Comparison of ENCODE assay signal across 8 cellular contexts in the genomic region with DNA sequence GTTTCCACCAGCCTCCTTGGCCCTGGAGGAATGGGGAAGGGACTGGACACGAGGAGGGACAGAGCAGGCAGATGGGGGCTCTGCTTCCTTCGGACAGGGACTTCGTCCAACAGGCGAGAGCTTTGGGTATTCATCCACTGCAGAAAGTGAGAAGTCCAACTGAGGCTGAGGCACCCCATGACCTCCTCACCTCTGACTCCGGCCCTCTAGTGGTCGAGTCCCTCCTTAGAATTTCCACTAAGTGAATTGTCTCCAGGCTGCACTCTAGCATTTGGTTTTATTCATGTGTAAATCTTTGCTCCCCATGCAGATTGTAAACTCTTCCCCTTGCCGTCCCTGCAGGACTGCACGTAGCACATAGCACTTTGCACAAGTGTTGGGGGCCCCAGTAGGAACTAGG. TPM values are rescaled to one million over a fixed set of nuclear protein-coding genes. Genes with fewer than 3 reads are reported as not detected.
DNase-seq lines count a peak whose midpoint lies in the region; FAIRE-seq and TF ChIP-seq lines count a peak whose summit lies in the region.

No MANE protein-coding gene starts in this region.

- DNase-seq in MCF 10A (ENCODE audit: unreplicated experiment) (peak; percentile 21), breast epithelium (ENCODE audit: low spot score in 2 of 2) (no peak), iPS DF 4.7 (ENCODE audit: extremely low read depth, low spot score) (peak; percentile 28), type B pancreatic cell (ENCODE audit: extremely low spot score, unreplicated experiment) (no peak), mesenteric fat pad (ENCODE audit: low spot score) (no peak), RCC 7860 (ENCODE audit: low spot score) (no peak), putamen (ENCODE audit: low spot score) (no peak)
- DNase-seq in activated CD4-positive, alpha-beta T cell treated with anti-CD3 and anti-CD28 coated beads, Interleukin-2, amount 10 ng/mL, durations not matched to agents 7 days and 5 days, result peak; percentile 44

- TF ChIP-seq CTCF in MCF 10A (IDR thresholded peaks at IDR 0.05; ENCODE audit: unreplicated experiment) (peak; percentile 27), breast epithelium (IDR thresholded peaks at IDR 0.05) (no peak), type B pancreatic cell (conservative IDR thresholded peaks at IDR 0.05) (peak; percentile 69)

- H3K36me3 ChIP-seq in breast epithelium, result no peaks in the 10 kb centered on the region

- CTCF ChIA-PET in MCF 10A (lab: Yijun Ruan, JAX), result interaction anchor here (0.6 to 1.4 kb wide), 4 partner anchors 10 to 18 kb away, joined by 3 to 4 read pairs (median 3); no protein-coding TSS in a partner anchor
- CTCF ChIA-PET in activated CD4-positive, alpha-beta T cell treated with anti-CD3 and anti-CD28 coated beads, Interleukin-2, amount 10 ng/mL, durations not matched to agents 7 days and 5 days (lab: Charles Lee), result interaction anchor here (1.0 to 1.5 kb wide), 4 partner anchors 10 to 24 kb away, joined by 3 to 5 read pairs (median 4); no protein-coding TSS in a partner anchor

- H3K36me3 Mint-ChIP-seq in MCF 10A (ENCODE audit: insufficient read depth, unreplicated experiment), result peaks cover 2% of the 10 kb centered on the region
- H3K36me3 Mint-ChIP-seq in activated CD4-positive, alpha-beta T cell treated with anti-CD3 and anti-CD28 coated beads, Interleukin-2, amount 10 ng/mL, durations not matched to agents 7 days and 5 days (ENCODE audit: low read depth), result peaks cover 17% of the 10 kb centered on the region
- H3K36me3 Mint-ChIP-seq in type B pancreatic cell, result peaks cover 44% of the 10 kb centered on the region

- H3K27ac Mint-ChIP-seq in MCF 10A (ENCODE audit: low read depth, unreplicated experiment) (no peak overlapping the region), type B pancreatic cell (no peak overlapping the region)
- no peak overlapping the region for H3K27ac Mint-ChIP-seq in activated CD4-positive, alpha-beta T cell treated with anti-CD3 and anti-CD28 coated beads, Interleukin-2, amount 10 ng/mL, durations not matched to agents 7 days and 5 days

- H3K9me3 Mint-ChIP-seq in MCF 10A (ENCODE audit: unreplicated experiment) (peaks cover 14% of the 10 kb centered on the region), type B pancreatic cell (peaks cover 23% of the 10 kb centered on the region)
- peaks cover 18% of the 10 kb centered on the region for H3K9me3 Mint-ChIP-seq in activated CD4-positive, alpha-beta T cell treated with anti-CD3 and anti-CD28 coated beads, Interleukin-2, amount 10 ng/mL, durations not matched to agents 7 days and 5 days

- no peaks in the 10 kb centered on the region for H3K27me3 ChIP-seq in breast epithelium

- peaks cover 0 to 8% of the 10 kb centered on the region in 2 donors for H3K9me3 ChIP-seq in breast epithelium

- no peaks in the 10 kb centered on the region for H3K4me1 ChIP-seq in breast epithelium

- POLR2A ChIA-PET in MCF 10A (lab: Yijun Ruan, JAX), result interaction anchor here (0.9 kb wide), 1 partner anchor 10 kb away, joined by 4 read pairs; no protein-coding TSS in a partner anchor
- POLR2A ChIA-PET in activated CD4-positive, alpha-beta T cell treated with anti-CD3 and anti-CD28 coated beads, Interleukin-2, amount 10 ng/mL, durations not matched to agents 7 days and 5 days (lab: Charles Lee), result no interaction called here

- H3K4me1 Mint-ChIP-seq in MCF 10A (ENCODE audit: insufficient read depth, unreplicated experiment) (no peaks in the 10 kb centered on the region), type B pancreatic cell (ENCODE audit: unreplicated experiment) (peaks cover 40% of the 10 kb centered on the region)
- H3K4me1 Mint-ChIP-seq in activated CD4-positive, alpha-beta T cell treated with anti-CD3 and anti-CD28 coated beads, Interleukin-2, amount 10 ng/mL, durations not matched to agents 7 days and 5 days, result peaks cover 19% of the 10 kb centered on the region

- BruUV-seq in MCF 10A (replicated peaks; lab: Mats Ljungman, UMichigan), result no TSS peak

- H3K4me3 ChIP-seq in breast epithelium, result no peak overlapping the region

- FAIRE-seq in RCC 7860 (lab: Jason Lieb, UNC), result no peak

- H3K27me3 Mint-ChIP-seq in MCF 10A (ENCODE audit: insufficient read depth, unreplicated experiment), result no peaks in the 10 kb centered on the region
- H3K27me3 Mint-ChIP-seq in activated CD4-positive, alpha-beta T cell treated with anti-CD3 and anti-CD28 coated beads, Interleukin-2, amount 10 ng/mL, durations not matched to agents 7 days and 5 days, result no peaks in the 10 kb centered on the region
- H3K27me3 Mint-ChIP-seq in type B pancreatic cell, result no peaks in the 10 kb centered on the region

- intact Hi-C loops in MCF 10A (cut with micrococcal nuclease), result no loop called here
- intact Hi-C loops in breast epithelium (cut with DNase I; ENCODE audit: low total_unique reads), result no loop called here

- TF ChIP-seq POLR2A in breast epithelium (IDR thresholded peaks at IDR 0.05), result no peak

- no peak overlapping the region for H3K27ac ChIP-seq in breast epithelium

- no peak overlapping the region for H3K4me3 Mint-ChIP-seq in MCF 10A (ENCODE audit: unreplicated experiment)
- no peak overlapping the region for H3K4me3 Mint-ChIP-seq in activated CD4-positive, alpha-beta T cell treated with anti-CD3 and anti-CD28 coated beads, Interleukin-2, amount 10 ng/mL, durations not matched to agents 7 days and 5 days
- no peak overlapping the region for H3K4me3 Mint-ChIP-seq in type B pancreatic cell

RNA-seq across cellular contexts. Expression of a gene that starts 12.6 kb away (rescaled TPM):
- total RNA-seq in MCF 10A (2022) (11.9 and 18.4 TPM in 2 replicates), breast epithelium (1 to 10 TPM; 4.9 to 9.0 (median 8.5) TPM), type B pancreatic cell (ENCODE audit: low replicate concordance) (9.3 and 12.9 TPM in 2 replicates), mesenteric fat pad (5.8 TPM)
- total RNA-seq in activated CD4-positive, alpha-beta T cell treated with anti-CD3 and anti-CD28 coated beads, Interleukin-2, amount 10 ng/mL, durations not matched to agents 7 days and 5 days, result 10 to 100 TPM in 1 of 2 experiments, 1 to 10 TPM in 1; 9.7 to 10.8 TPM

RNA-seq across cellular contexts. Expression of a gene that starts 12.7 kb away (rescaled TPM):
- total RNA-seq in MCF 10A (2022), result 30.4 and 44.8 TPM in 2 replicates
- total RNA-seq in breast epithelium, result 100 to 1,000 TPM in 2 of 3 donors, 10 to 100 TPM in 1; 90.7 to 302 (median 110) TPM
- total RNA-seq in activated CD4-positive, alpha-beta T cell treated with anti-CD3 and anti-CD28 coated beads, Interleukin-2, amount 10 ng/mL, durations not matched to agents 7 days and 5 days, result 1 to 10 TPM; 6.0 to 8.3 TPM
- 41.4 and 43.1 TPM in 2 replicates for total RNA-seq in type B pancreatic cell (ENCODE audit: low replicate concordance)
- total RNA-seq in mesenteric fat pad, result 274 TPM

Comparison
In these comparisons a context has a peak if more than half of its experiments do, and no peak if none do; other contexts are left out.
1. DNase-seq: peak in MCF 10A (single experiment), activated CD4-positive, alpha-beta T cell treated with anti-CD3 and anti-CD28 coated beads, Interleukin-2, amount 10 ng/mL, durations not matched to agents 7 days and 5 days (single experiment) and iPS DF 4.7 (single experiment); none in breast epithelium (0 of 2), type B pancreatic cell (single experiment), mesenteric fat pad (single experiment), RCC 7860 (single experiment) and putamen (single experiment).
2. CTCF ChIP-seq: peak in MCF 10A (single experiment) and type B pancreatic cell (single experiment); none in breast epithelium (0 of 3).